ENCODE assay signal across 8 cellular contexts in genomic region chr1:179016694-179017382, GRCh38. TPM values are rescaled to one million over a fixed set of nuclear protein-coding genes. Genes with fewer than 3 reads are reported as not detected.
DNase-seq lines count a peak whose midpoint lies in the region; ATAC-seq and TF ChIP-seq lines count a peak whose summit lies in the region.

No MANE protein-coding gene starts in this region.

- no peaks in the 10 kb centered on the region for H3K27me3 ChIP-seq in BE2C

- H3K9me3 ChIP-seq in BE2C, result no peaks in the 10 kb centered on the region

- peaks cover 4% of the 10 kb centered on the region; the same call in 1 of the 2 replicates for H3K4me1 ChIP-seq in BE2C

- peak; percentile 43 for DNase-seq in BE2C
- DNase-seq in Kasumi-1 (lab: John Stamatoyannopoulos, UW), result peak; percentile 25 to 30
- DNase-seq in hypothalamus (lab: John Stamatoyannopoulos, UW), result peak in 49 of 51 donors; percentile 4 to 86 (median 58)
- DNase-seq in smooth muscle cell of the brain vasculature (ENCODE audit: low read depth, low spot score), result peak; percentile 75

- H3K36me3 ChIP-seq in BE2C, result no peaks in the 10 kb centered on the region

- no peak for TF ChIP-seq CTCF in BE2C (IDR thresholded peaks at IDR 0.05; ENCODE audit: low read depth, low read length)

- ATAC-seq in HG03025 (IDR thresholded peaks at IDR 0.05; ENCODE audit: low FRiP score, unreplicated experiment) (no peak), GM19455 (IDR thresholded peaks at IDR 0.05; ENCODE audit: unreplicated experiment) (no peak), GM21367 (IDR thresholded peaks at IDR 0.05; ENCODE audit: unreplicated experiment) (no peak)

- H3K4me3 ChIP-seq in BE2C (ENCODE audit: low read depth, low read length), result no peak overlapping the region

- peak overlapping the region; percentile 65 for H3K27ac ChIP-seq in angular gyrus (ENCODE audit: low read depth, low read length)

RNA-seq across cellular contexts. Expression of gene FAM20B, which starts 8.9 kb away (rescaled TPM):
- 10.0 TPM for polyA plus RNA-seq in BE2C (2012; ENCODE audit: insufficient read depth, insufficient read length, low read depth)
